9 cellular contexts compared by ENCODE assay signal in genomic region chr17:82424001-82424862, GRCh38. TPM values are rescaled to one million over a fixed set of nuclear protein-coding genes. Genes with fewer than 3 reads are reported as not detected.
DNase-seq lines count a peak whose midpoint lies in the region; ATAC-seq and TF ChIP-seq lines count a peak whose summit lies in the region.
"Had no signal": no experiment of that assay in that cellular context is flagged by ENCODE, and none has a peak within 500 bp of the region (broad histone marks: within the 10 kb centered on the region; RNA-seq: fewer than 3 reads in every experiment).

No MANE protein-coding gene starts in this region.

- DNase-seq in CD14-positive monocyte (ENCODE audit: low spot score) (no peak), HFFc6 (peak; percentile 38), T-helper 1 cell (peak in 4 of 5 donors; percentile 38 to 64 (median 48)), brain microvascular endothelial cell (peak; percentile 23), memory B cell (ENCODE audit: low spot score in 2 of 2) (peak in 1 of 2 donors; percentile 38), thoracic aorta (ENCODE audit: low spot score) (no peak)

- no peaks in the 10 kb centered on the region for H3K27me3 ChIP-seq in brain microvascular endothelial cell (replicated peaks)
- H3K27me3 ChIP-seq in thoracic aorta (replicated peaks; ENCODE audit: insufficient read depth) = no peaks in the 10 kb centered on the region

- in situ Hi-C loops in brain microvascular endothelial cell (cut with HindIII; ENCODE audit: low pct_ligation_motif_present, low sequenced_read_pairs) = no loop called here

- TF ChIP-seq CTCF in CD14-positive monocyte (IDR thresholded peaks at IDR 0.05) (peak; percentile 79), HFFc6 (IDR thresholded peaks at IDR 0.05) (peak; percentile 86), brain microvascular endothelial cell (IDR thresholded peaks at IDR 0.05; ENCODE audit: low read depth, low read length, missing control alignments) (peak; percentile 80), thoracic aorta (IDR thresholded peaks at IDR 0.05) (peak; percentile 66)

- H3K4me3 ChIP-seq in brain microvascular endothelial cell (ENCODE audit: low read depth, low read length) (no peak overlapping the region), thoracic aorta (peak overlapping the region; percentile 54)

- H3K9me3 ChIP-seq in thoracic aorta = no peaks in the 10 kb centered on the region

- peaks cover 3 to 15% of the 10 kb centered on the region in 2 donors for H3K4me1 ChIP-seq in thoracic aorta (ENCODE audit: control insufficient read depth in 1 of 2, low read depth in 2 of 2)

- H3K27ac ChIP-seq in brain microvascular endothelial cell (no peak overlapping the region), thoracic aorta (peak overlapping the region in 1 of 2 donors; percentile 6)

- H3K4me1 Mint-ChIP-seq in CD14-positive monocyte (peaks cover 15% of the 10 kb centered on the region), HFFc6 (ENCODE audit: low read depth) (peaks cover 8% of the 10 kb centered on the region), memory B cell (peaks cover 16% of the 10 kb centered on the region)

- no peaks in the 10 kb centered on the region for H3K36me3 ChIP-seq in brain microvascular endothelial cell (replicated peaks)
- no peaks in the 10 kb centered on the region for H3K36me3 ChIP-seq in thoracic aorta

- peaks cover 23 to 32% of the 10 kb centered on the region in 2 donors for H3K36me3 Mint-ChIP-seq in CD14-positive monocyte
- H3K36me3 Mint-ChIP-seq in HFFc6 (ENCODE audit: low read depth) = peaks cover 25% of the 10 kb centered on the region
- H3K36me3 Mint-ChIP-seq in memory B cell = peaks cover 37% of the 10 kb centered on the region

- no peak overlapping the region for H3K4me3 Mint-ChIP-seq in CD14-positive monocyte
- H3K4me3 Mint-ChIP-seq in HFFc6 = no peak overlapping the region
- H3K4me3 Mint-ChIP-seq in memory B cell = no peak overlapping the region

- H3K9me3 Mint-ChIP-seq in CD14-positive monocyte = peaks cover 4 to 15% (median 9%) of the 10 kb centered on the region in 7 donors
- peaks cover 11% of the 10 kb centered on the region; the same call in 1 of the 2 replicates for H3K9me3 Mint-ChIP-seq in HFFc6
- peaks cover 2% of the 10 kb centered on the region for H3K9me3 Mint-ChIP-seq in memory B cell

- intact Hi-C loops in CD14-positive monocyte (cut with micrococcal nuclease) = no loop called here

- H3K27ac Mint-ChIP-seq in CD14-positive monocyte (peak overlapping the region in 2 of 7 donors; percentile 43 to 50), HFFc6 (no peak overlapping the region), memory B cell (no peak overlapping the region)

- no peaks in the 10 kb centered on the region for H3K27me3 Mint-ChIP-seq in CD14-positive monocyte (ENCODE audit: low read depth in 3 of 3)
- peaks cover 4% of the 10 kb centered on the region; the same call in 1 of the 2 replicates for H3K27me3 Mint-ChIP-seq in HFFc6 (ENCODE audit: insufficient read depth)
- H3K27me3 Mint-ChIP-seq in memory B cell = no peaks in the 10 kb centered on the region

- ATAC-seq in memory B cell (ENCODE audit: low read depth) (peak; percentile 48), thoracic aorta (ENCODE audit: insufficient number of reproducible peaks, low FRiP score, low read depth) (no peak), HG02759 (IDR thresholded peaks at IDR 0.05; ENCODE audit: unreplicated experiment) (no peak), GM19455 (IDR thresholded peaks at IDR 0.05; ENCODE audit: unreplicated experiment) (no peak)

RNA-seq across cellular contexts. Expression of gene OGFOD3, which starts 5.8 kb away (rescaled TPM):
- polyA plus RNA-seq in CD14-positive monocyte = 10 to 100 TPM; 25.2 to 36.4 TPM
- total RNA-seq in HFFc6 (2021; fragmentation: NEBNext Ultra II Directional; extraction: Animal tissue kit (Norgen Biotek cat#: 25700)) = 10 to 100 TPM; 26.5 to 31.2 (median 27.9) TPM
- 10 to 100 TPM; 24.9 to 27.4 TPM for total RNA-seq in thoracic aorta

RNA-seq across cellular contexts. Expression of gene HEXD, which starts 6.1 kb away (rescaled TPM):
- 10 to 100 TPM in 1 of 2 donors, 1 to 10 TPM in 1; 8.9 to 12.7 TPM for polyA plus RNA-seq in CD14-positive monocyte
- total RNA-seq in HFFc6 (2021; fragmentation: NEBNext Ultra II Directional; extraction: Animal tissue kit (Norgen Biotek cat#: 25700)) = 1 to 10 TPM; 4.3 to 6.8 (median 5.6) TPM
- 10 to 100 TPM; 31.4 to 34.7 TPM for total RNA-seq in thoracic aorta

RNA-seq across cellular contexts. Expression of gene CYBC1, which starts 26.3 kb away (rescaled TPM):
- polyA plus RNA-seq in CD14-positive monocyte = 100 to 1,000 TPM; 160 to 217 TPM
- total RNA-seq in HFFc6 (2021; fragmentation: NEBNext Ultra II Directional; extraction: Animal tissue kit (Norgen Biotek cat#: 25700)) = 10 to 100 TPM; 47.4 to 60.5 (median 48.7) TPM
- total RNA-seq in thoracic aorta = 100 to 1,000 TPM in 1 of 2 donors, 10 to 100 TPM in 1; 84.6 to 178 TPM

RNA-seq across cellular contexts. Expression of gene NARF, which starts 34.3 kb away (rescaled TPM):
- polyA plus RNA-seq in CD14-positive monocyte = 100 to 1,000 TPM; 100 to 101 TPM
- total RNA-seq in HFFc6 (2021; fragmentation: NEBNext Ultra II Directional; extraction: Animal tissue kit (Norgen Biotek cat#: 25700)) = 10 to 100 TPM; 25.2 to 38.1 (median 28.8) TPM
- total RNA-seq in thoracic aorta = 10 to 100 TPM; 77.0 to 86.8 TPM

RNA-seq across cellular contexts. Expression of gene UTS2R, which starts 52.7 kb away (rescaled TPM):
- polyA plus RNA-seq in CD14-positive monocyte = not detected
- not detected for total RNA-seq in HFFc6 (2021; fragmentation: NEBNext Ultra II Directional; extraction: Animal tissue kit (Norgen Biotek cat#: 25700))
- under 1 TPM in 1 of 2 donors, not detected in 1; 0.27 TPM for total RNA-seq in thoracic aorta
- total RNA-seq: mononuclear cell had no signal

Comparison
In these comparisons a context has a peak if more than half of its experiments do, and no peak if none do; other contexts are left out.
1. DNase-seq: peak in HFFc6 (single experiment), T-helper 1 cell (4 of 5) and brain microvascular endothelial cell (single experiment); none in CD14-positive monocyte (single experiment) and thoracic aorta (single experiment).
2. RNA of gene HEXD, which starts 6.1 kb away (total RNA-seq): 31.4 to 34.7 TPM in thoracic aorta; 4.3 to 6.8 TPM in HFFc6; every median in the first group is over 4 times any median in the second.
3. Peak in every context shown above with its lines, with median percentiles within 50 percentile points of each other: CTCF ChIP-seq.